ENCODE assay signal across 8 cellular contexts in genomic region chr1:41728403-41729202, GRCh38.
A peak's percentile ranks its signal among the peaks of the same experiment; 100 is the strongest.
DNase-seq lines count a peak whose midpoint lies in the region; ATAC-seq, FAIRE-seq and TF ChIP-seq lines count a peak whose summit lies in the region.

No MANE protein-coding gene starts in this region.

- ATAC-seq in HG02943 (IDR thresholded peaks at IDR 0.05; ENCODE audit: low read depth, unreplicated experiment) = peak; percentile 75
- peak; percentile 87 to 89 for ATAC-seq in stimulated activated naive B cell treated with anti-CD40 and anti-IgM and Interleukin-4, amounts not matched to agents 10 μg/mL and 1 μg/mL and 100 μg/mL, for 72 hours (replicated peaks)

- H3K27me3 Mint-ChIP-seq in stimulated activated naive B cell treated with anti-CD40 and anti-IgM and Interleukin-4, amounts not matched to agents 10 μg/mL and 1 μg/mL and 100 μg/mL, for 72 hours = no peaks in the 10 kb centered on the region

- H3K4me1 Mint-ChIP-seq in stimulated activated naive B cell treated with anti-CD40 and anti-IgM and Interleukin-4, amounts not matched to agents 10 μg/mL and 1 μg/mL and 100 μg/mL, for 72 hours = peaks cover 62 to 92% of the 10 kb centered on the region in 2 donors

- TF ChIP-seq POLR2A in Raji (IDR thresholded peaks at IDR 0.05; ENCODE audit: insufficient read depth, low read depth, low read length) = peak; percentile 65

- TF ChIP-seq CTCF in D721Med (IDR thresholded peaks at IDR 0.05; ENCODE audit: insufficient read depth, missing control alignments) = no peak

- H3K36me3 Mint-ChIP-seq in stimulated activated naive B cell treated with anti-CD40 and anti-IgM and Interleukin-4, amounts not matched to agents 10 μg/mL and 1 μg/mL and 100 μg/mL, for 72 hours = peaks cover 0 to 8% of the 10 kb centered on the region in 2 donors

- peak overlapping the region; percentile 8 to 17 for H3K4me3 Mint-ChIP-seq in stimulated activated naive B cell treated with anti-CD40 and anti-IgM and Interleukin-4, amounts not matched to agents 10 μg/mL and 1 μg/mL and 100 μg/mL, for 72 hours

- H3K27ac Mint-ChIP-seq in stimulated activated naive B cell treated with anti-CD40 and anti-IgM and Interleukin-4, amounts not matched to agents 10 μg/mL and 1 μg/mL and 100 μg/mL, for 72 hours = peak overlapping the region; percentile 94

- H3K9me3 Mint-ChIP-seq in stimulated activated naive B cell treated with anti-CD40 and anti-IgM and Interleukin-4, amounts not matched to agents 10 μg/mL and 1 μg/mL and 100 μg/mL, for 72 hours = peaks cover 0 to 2% of the 10 kb centered on the region in 2 donors

- no peak for FAIRE-seq in D721Med (lab: Jason Lieb, UNC)

- peak; percentile 74 for DNase-seq in activated T-cell treated with anti-CD3 and anti-CD28 coated beads for 48 hours (ENCODE audit: low read depth)
- no peak for DNase-seq in activated T-cell treated with anti-CD3 and anti-CD28 coated beads for 4 hours
- DNase-seq in globus pallidus (ENCODE audit: low spot score) = peak; percentile 38
- peak; percentile 98 for DNase-seq in stimulated activated naive B cell treated with anti-CD40 and anti-IgM and Interleukin-4, amounts not matched to agents 10 μg/mL and 1 μg/mL and 100 μg/mL, for 72 hours
- no peak for DNase-seq in NCI-H1105 treated with DMSO at 0.1 percent for 48 hours (lab: John Stamatoyannopoulos, UW)
- DNase-seq in D721Med (ENCODE audit: insufficient read length, low spot score) = no peak

Comparison
In these comparisons a context has a peak if more than half of its experiments do, and no peak if none do; other contexts are left out.
1. DNase-seq: peak in activated T-cell treated with anti-CD3 and anti-CD28 coated beads for 48 hours (single experiment), globus pallidus (single experiment) and stimulated activated naive B cell treated with anti-CD40 and anti-IgM and Interleukin-4, amounts not matched to agents 10 μg/mL and 1 μg/mL and 100 μg/mL, for 72 hours (single experiment); none in activated T-cell treated with anti-CD3 and anti-CD28 coated beads for 4 hours (single experiment), NCI-H1105 treated with DMSO at 0.1 percent for 48 hours (single experiment) and D721Med (single experiment).